In genomic region chr1:205680073-205680851, GRCh38 we compare ENCODE assay signal across 8 cellular contexts. TPM values are rescaled to one million over a fixed set of nuclear protein-coding genes. Genes with fewer than 3 reads are reported as not detected.
A peak's percentile ranks its signal among the peaks of the same experiment; 100 is the strongest.
DNase-seq lines count a peak whose midpoint lies in the region; ATAC-seq and TF ChIP-seq lines count a peak whose summit lies in the region.

Gene SLC45A3 (minus strand): TSS chr1:205680509. CDS start chr1:205664656, 15,853 bp downstream.

- intact Hi-C loops in Calu3 (cut with micrococcal nuclease; ENCODE audit: unreplicated experiment) (no loop called here), right lobe of liver (cut with DNase I) (no loop called here)

- H3K36me3 Mint-ChIP-seq in Calu3 (ENCODE audit: insufficient read depth, unreplicated experiment), result peaks cover 27% of the 10 kb centered on the region

- peak within 1 kb of the TSS; percentile 70 for H3K27ac Mint-ChIP-seq in Calu3 (ENCODE audit: unreplicated experiment)

- no peak for TF ChIP-seq CTCF in Calu3 (IDR thresholded peaks at IDR 0.05; ENCODE audit: unreplicated experiment)
- TF ChIP-seq CTCF in right lobe of liver (IDR thresholded peaks at IDR 0.05), result no peak

- DNase-seq in Calu3, result peak; percentile 51
- DNase-seq in T1000 (lab: John Stamatoyannopoulos, UW), result peak; percentile 33
- DNase-seq in right lobe of liver, result peak; percentile 60 to 72 (median 67)
- peak; percentile 8 for DNase-seq in stimulated activated CD8-positive, alpha-beta memory T cell treated with anti-CD3 and anti-CD28 coated beads, Interleukin-15, amount 100 ng/mL, for 1 hour (ENCODE audit: low read depth)
- DNase-seq in NCI-H1694 treated with DMSO at 0.1 percent for 48 hours (lab: John Stamatoyannopoulos, UW), result no peak

- peaks cover 0 to 35% (median 17%) of the 10 kb centered on the region in 4 donors for H3K4me1 ChIP-seq in right lobe of liver

- H3K27me3 ChIP-seq in right lobe of liver, result no peaks in the 10 kb centered on the region

- peak within 1 kb of the TSS; percentile 91 for H3K4me3 Mint-ChIP-seq in Calu3 (ENCODE audit: low read depth, unreplicated experiment)

- BruUV-seq in Calu3 (replicated peaks; lab: Mats Ljungman, UMichigan), result no TSS peak

- ATAC-seq in HG03432 (IDR thresholded peaks at IDR 0.05; ENCODE audit: unreplicated experiment) (peak; percentile 74), right lobe of liver (peak; percentile 31 to 70 (median 64)), GM18511 (IDR thresholded peaks at IDR 0.05; ENCODE audit: unreplicated experiment) (no peak)

- H3K27me3 Mint-ChIP-seq in Calu3 (ENCODE audit: unreplicated experiment), result no peaks in the 10 kb centered on the region

- WGBS in right lobe of liver (ENCODE audit: insufficient coverage, low coverage, low lambda C conversion rate, missing lambda C conversion rate), result 0% methylated on average over 4 of the region's 86 CpGs

- H3K27ac ChIP-seq in cingulate gyrus (ENCODE audit: low read depth, low read length) (peak within 1 kb of the TSS; percentile 88), right lobe of liver (peak within 1 kb of the TSS; percentile 58 to 73 (median 69))

- CTCF ChIA-PET in Calu3 (lab: Charles Lee), result interaction anchor here (0.8 to 2.0 kb wide), 8 partner anchors 9 to 202 kb away, joined by 3 to 10 read pairs (median 4); no protein-coding TSS in a partner anchor

- H3K4me3 ChIP-seq in right lobe of liver, result peak within 1 kb of the TSS; percentile 82 to 94 (median 84)

- H3K36me3 ChIP-seq in right lobe of liver, result no peaks in the 10 kb centered on the region

- H3K9me3 Mint-ChIP-seq in Calu3 (ENCODE audit: low read depth, unreplicated experiment), result no peaks in the 10 kb centered on the region

- no peaks in the 10 kb centered on the region for H3K9me3 ChIP-seq in right lobe of liver

- peaks cover 30% of the 10 kb centered on the region for H3K4me1 Mint-ChIP-seq in Calu3 (ENCODE audit: low read depth, unreplicated experiment)

- TF ChIP-seq POLR2A in right lobe of liver (IDR thresholded peaks at IDR 0.05), result peak; percentile 2

RNA-seq across cellular contexts. Expression of gene SLC45A3, which starts in this region (rescaled TPM):
- total RNA-seq in Calu3 (2022) (27.5 and 29.1 TPM in 2 replicates), right lobe of liver (10 to 100 TPM in 2 of 6 experiments, 1 to 10 TPM in 4; 6.9 to 27.0 (median 7.9) TPM)
